ENCODE assay signal across 8 cellular contexts in genomic region chr6:26553739-26554668, GRCh38. TPM values are rescaled to one million over a fixed set of nuclear protein-coding genes. Genes with fewer than 3 reads are reported as not detected.
DNase-seq lines count a peak whose midpoint lies in the region; ATAC-seq and TF ChIP-seq lines count a peak whose summit lies in the region.

No MANE protein-coding gene starts in this region.

- no peak overlapping the region for H3K27ac Mint-ChIP-seq in nephron progenitor cell

- no peak overlapping the region for H3K4me3 Mint-ChIP-seq in nephron progenitor cell

- H3K36me3 ChIP-seq in BLaER1 (no peaks in the 10 kb centered on the region), PC-3 (ENCODE audit: low read depth, low read length) (no peaks in the 10 kb centered on the region), stomach (no peaks in the 10 kb centered on the region)

- peak; percentile 94 for DNase-seq in KBM-7
- DNase-seq in PC-3, result peak; percentile 95
- peak; percentile 90 to 92 for DNase-seq in activated T-cell treated with anti-CD3 and anti-CD28 coated beads, Interleukin-2, amount 50 U/mL, for 48 hours
- DNase-seq in fibroblast of mammary gland (ENCODE audit: low read depth), result peak; percentile 94
- DNase-seq in nephron progenitor cell, result peak; percentile 86
- peak; percentile 84 for DNase-seq in stomach

- intact Hi-C loops in PC-3 (cut with micrococcal nuclease), result loop anchor here (1.0 kb wide), 1 partner anchor 16 kb away; the partner anchor contains the start of gene HMGN4
- intact Hi-C loops in stomach (cut with DNase I; ENCODE audit: low total_unique reads), result no loop called here

- H3K27ac ChIP-seq in BLaER1, result peak overlapping the region; percentile 81
- peak overlapping the region; percentile 62 for H3K27ac ChIP-seq in PC-3 (ENCODE audit: low read length)
- H3K27ac ChIP-seq in stomach, result peak overlapping the region; percentile 47 to 87 (median 77)

- H4K20me1 ChIP-seq in BLaER1, result no peaks in the 10 kb centered on the region
- no peaks in the 10 kb centered on the region for H4K20me1 ChIP-seq in PC-3 (ENCODE audit: low read length)

- ATAC-seq in GM19467 (IDR thresholded peaks at IDR 0.05; ENCODE audit: unreplicated experiment), result peak; percentile 39
- ATAC-seq in PC-3, result peak; percentile 63

- H3K36me3 Mint-ChIP-seq in nephron progenitor cell (ENCODE audit: low read depth), result no peaks in the 10 kb centered on the region

- in situ Hi-C loops in KBM-7 (cut with MboI; ENCODE audit: low pct_unique_long_range_greater_than_20kb, low sequenced_read_pairs), result no loop called here

- BruUV-seq in PC-3 (replicated peaks; lab: Mats Ljungman, UMichigan), result no TSS peak

- H3K9me2 ChIP-seq in PC-3 (replicated peaks; ENCODE audit: low read length), result no peaks in the 10 kb centered on the region

- peaks cover 16% of the 10 kb centered on the region for H3K4me1 Mint-ChIP-seq in nephron progenitor cell

- H3K4me1 ChIP-seq in BLaER1 (peaks cover 28% of the 10 kb centered on the region), PC-3 (ENCODE audit: insufficient read depth, low read length) (peaks cover 15% of the 10 kb centered on the region), stomach (peaks cover 15 to 40% (median 25%) of the 10 kb centered on the region in 4 donors)

- peak overlapping the region; percentile 82 for H3K4me2 ChIP-seq in BLaER1
- peak overlapping the region; percentile 91 for H3K4me2 ChIP-seq in PC-3 (ENCODE audit: low read length)

- WGBS in stomach, 5 donors, result 0 to 1% (median 1%) methylated on average over 19 of the region's 19 CpGs

- no peak for TF ChIP-seq EP300 in stomach (IDR thresholded peaks at IDR 0.05)

- H3K4me3 ChIP-seq in BLaER1 (peak overlapping the region; percentile 77), PC-3 (ENCODE audit: low read length) (peak overlapping the region; percentile 93), fibroblast of mammary gland (ENCODE audit: control insufficient read depth, low read depth, low read length) (peak overlapping the region; percentile 67), stomach (peak overlapping the region; percentile 38 to 54 (median 47))

- POLR2A ChIA-PET in PC-3 (lab: Charles Lee; ENCODE audit: unreplicated experiment), result interaction anchor here (0.6 kb wide), 1 partner anchor 1361 kb away, joined by 4 read pairs; no protein-coding TSS in a partner anchor

- no peak for TF ChIP-seq POLR2A in stomach (IDR thresholded peaks at IDR 0.05)

- H3K79me2 ChIP-seq in PC-3 (ENCODE audit: low read length), result no peaks in the 10 kb centered on the region

- peak overlapping the region; percentile 53 for H2AFZ ChIP-seq in PC-3 (ENCODE audit: low read length)

- peak overlapping the region; percentile 77 for H3K9ac ChIP-seq in BLaER1
- no peak overlapping the region for H3K9ac ChIP-seq in PC-3 (ENCODE audit: low read length)

- H3K27me3 ChIP-seq in BLaER1 (no peaks in the 10 kb centered on the region), PC-3 (ENCODE audit: low read length) (no peaks in the 10 kb centered on the region), stomach (no peaks in the 10 kb centered on the region)

- TF ChIP-seq CTCF in PC-3 (conservative IDR thresholded peaks at IDR 0.05; ENCODE audit: low read depth, low read length) (no peak), fibroblast of mammary gland (conservative IDR thresholded peaks at IDR 0.05; ENCODE audit: control insufficient read depth, insufficient read depth, low read depth, low read length) (no peak), nephron progenitor cell (IDR thresholded peaks at IDR 0.05) (no peak), stomach (IDR thresholded peaks at IDR 0.05) (no peak)

- H3F3A ChIP-seq in PC-3 (ENCODE audit: low read length, unreplicated experiment), result no peaks in the 10 kb centered on the region

- H3K27me3 Mint-ChIP-seq in nephron progenitor cell (ENCODE audit: low read depth, poor library complexity), result peaks cover 14% of the 10 kb centered on the region

- no peaks in the 10 kb centered on the region for H3K9me3 Mint-ChIP-seq in nephron progenitor cell

- no peaks in the 10 kb centered on the region for H3K9me3 ChIP-seq in BLaER1
- no peaks in the 10 kb centered on the region for H3K9me3 ChIP-seq in PC-3 (ENCODE audit: low read length)
- H3K9me3 ChIP-seq in stomach, result no peaks in the 10 kb centered on the region

- CTCF ChIA-PET in PC-3 (lab: Charles Lee), result interaction anchor here (0.6 kb wide), 1 partner anchor 561 kb away, joined by 4 read pairs; no protein-coding TSS in a partner anchor

RNA-seq across cellular contexts. Expression of gene HMGN4, which starts 15.8 kb away (rescaled TPM):
- total RNA-seq in PC-3 (2014; rRNA removed) (54.8 and 57.5 TPM in 2 replicates), stomach (10 to 100 TPM; 11.3 to 96.0 (median 66.1) TPM)
- polyA plus RNA-seq in stomach, result 10 to 100 TPM; 22.4 to 46.3 (median 29.2) TPM

RNA-seq across cellular contexts. Expression of gene ABT1, which starts 42.7 kb away (rescaled TPM):
- total RNA-seq in PC-3 (2014; rRNA removed) (26.9 and 33.7 TPM in 2 replicates), stomach (10 to 100 TPM in 3 of 5 donors, 1 to 10 TPM in 1, not detected in 1; 7.2 to 16.9 (median 14.0) TPM)
- polyA plus RNA-seq in stomach, result 10 to 100 TPM; 12.6 to 18.0 (median 15.1) TPM

RNA-seq across cellular contexts. Expression of gene BTN1A1, which starts 53.9 kb away (rescaled TPM):
- total RNA-seq in PC-3 (2014; rRNA removed) (not detected in 2 replicates), stomach (not detected)
- polyA plus RNA-seq in stomach, result not detected

Comparison
In these comparisons a context has a peak if more than half of its experiments do, and no peak if none do; other contexts are left out.
1. Peak in every context shown above with its lines: DNase-seq, ATAC-seq, H3K4me3 ChIP-seq and H3K27ac ChIP-seq.